In the genomic region with DNA sequence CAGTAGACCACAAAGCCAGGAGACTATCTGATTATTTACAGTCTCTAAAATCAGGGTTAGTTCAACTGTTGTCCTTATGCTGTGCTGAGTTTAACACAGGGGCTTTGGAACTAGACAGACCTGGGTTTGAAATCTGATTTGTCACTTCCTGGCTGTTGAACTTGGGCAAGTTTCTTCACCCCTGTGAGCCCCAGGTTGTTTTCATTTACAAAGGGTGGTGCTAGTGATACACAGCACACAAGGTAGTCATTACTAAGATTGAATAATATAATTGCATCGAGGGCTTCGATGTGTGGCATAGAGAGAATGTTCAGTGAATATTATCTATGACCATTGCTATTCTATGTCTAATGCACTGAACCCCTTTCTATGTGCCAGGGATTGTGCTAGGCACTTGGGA, we compare ENCODE assay signal across 23 cellular contexts. TPM values are rescaled to one million over a fixed set of nuclear protein-coding genes. Genes with fewer than 3 reads are reported as not detected.
DNase-seq lines count a peak whose midpoint lies in the region; ATAC-seq and TF ChIP-seq lines count a peak whose summit lies in the region.
"Had no signal": no experiment of that assay in that cellular context is flagged by ENCODE, and none has a peak within 500 bp of the region (broad histone marks: within the 10 kb centered on the region; RNA-seq: fewer than 3 reads in every experiment).

No MANE protein-coding gene starts in this region.

- H3K36me3 ChIP-seq in SK-N-MC (ENCODE audit: insufficient read depth, low read length): peaks cover 33% of the 10 kb centered on the region
- no peaks in the 10 kb centered on the region for H3K36me3 ChIP-seq in gastroesophageal sphincter
- H3K36me3 ChIP-seq in subcutaneous abdominal adipose tissue (ENCODE audit: control insufficient read depth in 5 of 5, insufficient read depth in 5 of 5, low read length in 5 of 5): peaks cover 0 to 3% (median 0%) of the 10 kb centered on the region in 5 donors
- H3K36me3 ChIP-seq: left lung, neural progenitor cell, spleen had no signal

- TF ChIP-seq EP300 in gastroesophageal sphincter (IDR thresholded peaks at IDR 0.05): no peak

- 87 to 100% methylated on average over 2 of the region's 2 CpGs for WGBS in gastroesophageal sphincter (ENCODE audit: low coverage in 1 of 2), 2 donors

- TF ChIP-seq CTCF in gastroesophageal sphincter (IDR thresholded peaks at IDR 0.05) (no peak), mesothelial cell of epicardium (IDR thresholded peaks at IDR 0.05; ENCODE audit: unreplicated experiment) (no peak)

- H3K4me1 Mint-ChIP-seq in activated CD4-positive, alpha-beta T cell treated with anti-CD3 and anti-CD28 coated beads for 36 hours: peaks cover 13% of the 10 kb centered on the region
- H3K4me1 Mint-ChIP-seq in activated CD8-positive, alpha-beta memory T cell treated with anti-CD3 and anti-CD28 coated beads, Interleukin-2, amount 10 ng/mL, durations not matched to agents 7 days and 5 days: peaks cover 9% of the 10 kb centered on the region
- H3K4me1 Mint-ChIP-seq in mesothelial cell of epicardium: no peaks in the 10 kb centered on the region
- H3K4me1 Mint-ChIP-seq: activated T-helper 17 cell treated with anti-CD3 and anti-CD28 coated beads, Interleukin-2, amount 50 U/mL, for 72 hours had no signal

- no peak for DNase-seq in activated CD4-positive, alpha-beta T cell treated with anti-CD3 and anti-CD28 coated beads for 36 hours
- DNase-seq in activated CD4-positive, alpha-beta T cell treated with anti-CD3 and anti-CD28 coated beads for 1 hour: no peak
- DNase-seq in SK-N-MC (ENCODE audit: low read depth, low spot score): no peak
- DNase-seq in activated CD8-positive, alpha-beta memory T cell treated with anti-CD3 and anti-CD28 coated beads, Interleukin-2, amount 10 ng/mL, durations not matched to agents 7 days and 5 days: no peak
- DNase-seq in mesothelial cell of epicardium (ENCODE audit: low spot score in 2 of 2, unreplicated experiment in 2 of 2): no peak
- no peak for DNase-seq in head of caudate nucleus
- DNase-seq: activated CD4-positive, alpha-beta T cell treated with anti-CD3 and anti-CD28 coated beads, Interleukin-2, amount 50 U/mL, for 1 hour; COR-L47; cortex of kidney; DMS79; endodermal cell; left lung; NCI-H1694 treated with DMSO at 0.1 percent for 48 hours; NCI-H748 treated with DMSO at 0.1 percent for 48 hours; spleen; stimulated activated CD4-positive, alpha-beta T cell treated with anti-CD3 and anti-CD28 coated beads, Interleukin-4, amount 100 ng/mL, for 24 hours; trophoblast cell had no signal

- H3K9me3 Mint-ChIP-seq in activated CD4-positive, alpha-beta T cell treated with anti-CD3 and anti-CD28 coated beads for 36 hours (ENCODE audit: low read depth): no peaks in the 10 kb centered on the region
- no peaks in the 10 kb centered on the region for H3K9me3 Mint-ChIP-seq in activated CD8-positive, alpha-beta memory T cell treated with anti-CD3 and anti-CD28 coated beads, Interleukin-2, amount 10 ng/mL, durations not matched to agents 7 days and 5 days (ENCODE audit: low read depth)
- H3K9me3 Mint-ChIP-seq in mesothelial cell of epicardium: peaks cover 6% of the 10 kb centered on the region
- H3K9me3 Mint-ChIP-seq: activated T-helper 17 cell treated with anti-CD3 and anti-CD28 coated beads, Interleukin-2, amount 50 U/mL, for 72 hours; endodermal cell; neural progenitor cell; T-helper 1 cell treated with Interleukin-12 subunit alpha and Interleukin-12 subunit beta and Interleukin-4 antibody, amounts not matched to agents 30 μg/mL and 1 μg/mL, for 36 hours had no signal

- intact Hi-C loops in activated CD4-positive, alpha-beta T cell treated with anti-CD3 and anti-CD28 coated beads for 36 hours (cut with DNase I, micrococcal nuclease): no loop called here
- intact Hi-C loops in head of caudate nucleus (cut with DNase I): no loop called here

- peaks cover 2% of the 10 kb centered on the region for H3K27me3 Mint-ChIP-seq in activated CD4-positive, alpha-beta T cell treated with anti-CD3 and anti-CD28 coated beads for 36 hours
- H3K27me3 Mint-ChIP-seq in activated CD8-positive, alpha-beta memory T cell treated with anti-CD3 and anti-CD28 coated beads, Interleukin-2, amount 10 ng/mL, durations not matched to agents 7 days and 5 days: peaks cover 5% of the 10 kb centered on the region
- no peaks in the 10 kb centered on the region for H3K27me3 Mint-ChIP-seq in mesothelial cell of epicardium (ENCODE audit: low read depth)

- H3K27ac Mint-ChIP-seq in activated CD4-positive, alpha-beta T cell treated with anti-CD3 and anti-CD28 coated beads for 36 hours: no peak overlapping the region
- no peak overlapping the region for H3K27ac Mint-ChIP-seq in activated CD8-positive, alpha-beta memory T cell treated with anti-CD3 and anti-CD28 coated beads, Interleukin-2, amount 10 ng/mL, durations not matched to agents 7 days and 5 days
- H3K27ac Mint-ChIP-seq in mesothelial cell of epicardium: no peak overlapping the region
- H3K27ac Mint-ChIP-seq: neural progenitor cell had no signal

- H3K36me3 Mint-ChIP-seq in activated CD4-positive, alpha-beta T cell treated with anti-CD3 and anti-CD28 coated beads for 36 hours (ENCODE audit: low read depth): no peaks in the 10 kb centered on the region
- no peaks in the 10 kb centered on the region for H3K36me3 Mint-ChIP-seq in activated CD8-positive, alpha-beta memory T cell treated with anti-CD3 and anti-CD28 coated beads, Interleukin-2, amount 10 ng/mL, durations not matched to agents 7 days and 5 days
- peaks cover 6% of the 10 kb centered on the region for H3K36me3 Mint-ChIP-seq in mesothelial cell of epicardium

- H3K9me3 ChIP-seq in SK-N-MC (ENCODE audit: low read depth, low read length): peaks cover 4% of the 10 kb centered on the region; the same call in 1 of the 2 replicates
- H3K9me3 ChIP-seq in gastroesophageal sphincter: no peaks in the 10 kb centered on the region
- H3K9me3 ChIP-seq in subcutaneous abdominal adipose tissue (ENCODE audit: control insufficient read depth in 5 of 5, low read length in 5 of 5): no peaks in the 10 kb centered on the region
- H3K9me3 ChIP-seq: left lung had no signal

- H3K4me3 ChIP-seq in SK-N-MC: no peak overlapping the region
- no peak overlapping the region for H3K4me3 ChIP-seq in gastroesophageal sphincter
- no peak overlapping the region for H3K4me3 ChIP-seq in subcutaneous abdominal adipose tissue (ENCODE audit: low read depth in 1 of 5, low read length in 5 of 5)
- H3K4me3 ChIP-seq: left lung, neural progenitor cell, spleen had no signal

- H3K27ac ChIP-seq in SK-N-MC (peak overlapping the region; percentile 8; the same call in 1 of the 2 replicates), gastroesophageal sphincter (peak overlapping the region; percentile 11 to 71 (median 66)), subcutaneous abdominal adipose tissue (ENCODE audit: low read depth, low read length) (peak overlapping the region; percentile 33)
- H3K27ac ChIP-seq: left lung, neural progenitor cell, spleen had no signal

- peak; percentile 47 for ATAC-seq in activated CD4-positive, alpha-beta T cell treated with anti-CD3 and anti-CD28 coated beads for 36 hours
- no peak for ATAC-seq in gastroesophageal sphincter
- no peak for ATAC-seq in activated CD8-positive, alpha-beta memory T cell treated with anti-CD3 and anti-CD28 coated beads, Interleukin-2, amount 10 ng/mL, durations not matched to agents 7 days and 5 days
- ATAC-seq: activated T-helper 17 cell treated with anti-CD3 and anti-CD28 coated beads, Interleukin-2, amount 50 U/mL, for 72 hours had no signal

- TF ChIP-seq POLR2A in gastroesophageal sphincter (IDR thresholded peaks at IDR 0.05): no peak

- CTCF ChIA-PET in activated CD4-positive, alpha-beta T cell treated with anti-CD3 and anti-CD28 coated beads for 36 hours (lab: Charles Lee): interaction anchor here (1.5 kb wide), 1 partner anchor 105 kb away, joined by 4 read pairs; no protein-coding TSS in a partner anchor
- CTCF ChIA-PET in activated CD8-positive, alpha-beta memory T cell treated with anti-CD3 and anti-CD28 coated beads, Interleukin-2, amount 10 ng/mL, durations not matched to agents 7 days and 5 days (lab: Charles Lee): no interaction called here

- H3K4me1 ChIP-seq in gastroesophageal sphincter: peaks cover 0 to 65% (median 0%) of the 10 kb centered on the region in 3 donors
- peaks cover 0 to 36% (median 7%) of the 10 kb centered on the region in 5 donors for H3K4me1 ChIP-seq in subcutaneous abdominal adipose tissue (ENCODE audit: control insufficient read depth in 5 of 5, insufficient read depth in 5 of 5, low read length in 5 of 5)
- H3K4me1 ChIP-seq: left lung, neural progenitor cell had no signal

- H3K9ac ChIP-seq in SK-N-MC (ENCODE audit: insufficient read length) (no peak overlapping the region), subcutaneous abdominal adipose tissue (ENCODE audit: low read length in 5 of 5) (no peak overlapping the region)
- H3K9ac ChIP-seq: neural progenitor cell had no signal

- no peak overlapping the region for H3K4me3 Mint-ChIP-seq in activated CD4-positive, alpha-beta T cell treated with anti-CD3 and anti-CD28 coated beads for 36 hours
- no peak overlapping the region for H3K4me3 Mint-ChIP-seq in activated CD8-positive, alpha-beta memory T cell treated with anti-CD3 and anti-CD28 coated beads, Interleukin-2, amount 10 ng/mL, durations not matched to agents 7 days and 5 days
- no peak overlapping the region for H3K4me3 Mint-ChIP-seq in mesothelial cell of epicardium
- H3K4me3 Mint-ChIP-seq: activated T-helper 17 cell treated with anti-CD3 and anti-CD28 coated beads, Interleukin-2, amount 50 U/mL, for 72 hours; endodermal cell; neural progenitor cell; T-helper 1 cell treated with Interleukin-12 subunit alpha and Interleukin-12 subunit beta and Interleukin-4 antibody, amounts not matched to agents 30 μg/mL and 1 μg/mL, for 36 hours had no signal

- POLR2A ChIA-PET in activated CD4-positive, alpha-beta T cell treated with anti-CD3 and anti-CD28 coated beads for 36 hours (lab: Charles Lee): no interaction called here

- H3K27me3 ChIP-seq in gastroesophageal sphincter (no peaks in the 10 kb centered on the region), subcutaneous abdominal adipose tissue (ENCODE audit: control insufficient read depth in 5 of 5, insufficient read depth in 4 of 5, low read length in 5 of 5) (no peaks in the 10 kb centered on the region)
- H3K27me3 ChIP-seq: left lung, neural progenitor cell, spleen had no signal

RNA-seq across cellular contexts. Expression of a gene that starts 36.4 kb away (rescaled TPM):
- total RNA-seq in activated CD4-positive, alpha-beta T cell treated with anti-CD3 and anti-CD28 coated beads for 36 hours: under 1 TPM; 0.05 to 0.09 TPM
- total RNA-seq in gastroesophageal sphincter (100 to 1,000 TPM in 3 of 4 donors, 10 to 100 TPM in 1; 89.1 to 274 (median 151) TPM), mesothelial cell of epicardium (16.3 to 18.9 TPM (median 18.0 TPM) in 3 replicates)
- total RNA-seq in activated CD8-positive, alpha-beta memory T cell treated with anti-CD3 and anti-CD28 coated beads, Interleukin-2, amount 10 ng/mL, durations not matched to agents 7 days and 5 days: under 1 TPM in 1 of 2 experiments, not detected in 1; 0.58 TPM
- total RNA-seq: HT-29 had no signal

Comparison
In these comparisons a context has a peak if more than half of its experiments do, and no peak if none do; other contexts are left out.
1. H3K27ac ChIP-seq: peak in every context shown above with its lines; median percentile 66 in gastroesophageal sphincter; 33 in subcutaneous abdominal adipose tissue; 8 in SK-N-MC.
2. RNA of a gene that starts 36.4 kb away (total RNA-seq): 89.1 to 274 TPM in gastroesophageal sphincter and 16.3 to 18.9 TPM in mesothelial cell of epicardium; 0.58 TPM in activated CD8-positive, alpha-beta memory T cell treated with anti-CD3 and anti-CD28 coated beads, Interleukin-2, amount 10 ng/mL, durations not matched to agents 7 days and 5 days and 0.05 to 0.09 TPM in activated CD4-positive, alpha-beta T cell treated with anti-CD3 and anti-CD28 coated beads for 36 hours; every median in the first group is over 10 times any median in the second.